In the genomic region with DNA sequence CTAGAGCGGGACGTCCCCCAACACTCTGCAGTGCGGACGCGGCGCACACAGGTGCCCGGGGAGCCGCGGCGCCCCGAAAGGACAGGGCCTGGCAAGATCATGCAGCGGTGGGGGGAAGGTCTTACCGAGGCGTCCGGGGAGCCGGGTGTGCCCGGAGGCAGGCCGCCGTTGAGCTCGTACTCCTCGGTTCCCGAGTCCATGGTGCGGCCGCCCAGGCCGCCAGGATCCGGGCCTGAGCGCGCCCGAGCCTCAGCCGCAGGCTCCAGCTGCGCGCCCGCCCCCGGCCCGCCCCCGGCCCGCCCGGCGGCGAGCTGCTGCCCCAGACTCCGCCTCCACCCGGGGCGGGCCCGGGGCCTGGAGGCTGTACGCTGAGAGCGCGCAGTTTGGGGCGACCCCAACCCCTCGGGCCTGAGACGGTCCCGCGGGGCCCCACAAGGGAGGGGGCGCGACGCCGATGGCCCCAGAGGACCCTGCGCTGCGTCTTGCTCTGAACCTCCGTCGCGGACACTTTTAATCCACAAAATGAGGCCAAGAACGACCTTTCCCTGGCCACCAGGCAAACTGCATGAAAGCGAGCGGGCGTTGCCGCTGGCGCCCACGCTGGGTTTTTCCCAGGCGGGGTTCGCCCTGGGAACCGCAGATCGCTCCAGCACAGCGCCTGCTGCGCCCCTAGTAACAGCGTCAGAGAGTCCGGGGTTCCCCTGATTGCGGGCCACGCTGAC, we compare ENCODE assay signal across 8 cellular contexts. TPM values are rescaled to one million over a fixed set of nuclear protein-coding genes. Genes with fewer than 3 reads are reported as not detected.
DNase-seq lines count a peak whose midpoint lies in the region; ATAC-seq and TF ChIP-seq lines count a peak whose summit lies in the region.

A gene with protein sequence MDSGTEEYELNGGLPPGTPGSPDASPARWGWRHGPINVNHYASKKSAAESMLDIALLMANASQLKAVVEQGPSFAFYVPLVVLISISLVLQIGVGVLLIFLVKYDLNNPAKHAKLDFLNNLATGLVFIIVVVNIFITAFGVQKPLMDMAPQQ (minus strand): TSS at position 234 of the 722 bp plus-strand sequence. CDS start 34 bp downstream, at position 200.

- peak within 1 kb of the TSS; percentile 65 for H2BK120ac ChIP-seq in trophoblast cell (ENCODE audit: insufficient read depth, low read length, poor library complexity)

- peaks cover 19 to 20% of the 10 kb centered on the region in 2 experiments for H3K4me1 ChIP-seq in trophoblast cell (ENCODE audit: control insufficient read depth in 1 of 2, insufficient read depth in 2 of 2, low read length in 2 of 2)
- H3K4me1 ChIP-seq in transverse colon = peaks cover 43 to 61% (median 53%) of the 10 kb centered on the region in 4 donors

- H3K14ac ChIP-seq in trophoblast cell (ENCODE audit: low read length) = peak within 1 kb of the TSS; percentile 90

- peak within 1 kb of the TSS; percentile 44 for H2BK5ac ChIP-seq in trophoblast cell (ENCODE audit: low read depth, low read length, poor library complexity)

- peak within 1 kb of the TSS; percentile 84 for H4K91ac ChIP-seq in trophoblast cell (ENCODE audit: low read depth, low read length)

- TF ChIP-seq CTCF in transverse colon (IDR thresholded peaks at IDR 0.05) = peak in 1 of 5 experiments; percentile 37

- DNase-seq in COR-L47 (lab: John Stamatoyannopoulos, UW) = peak; percentile 66
- peak; percentile 62 for DNase-seq in SK-MEL-5 (ENCODE audit: low read depth, low spot score)
- peak; percentile 92 for DNase-seq in Right ventricle myocardium inferior (ENCODE audit: missing footprints)
- peak; percentile 74 to 87 for DNase-seq in trophoblast cell
- peak; percentile 79 for DNase-seq in transverse colon

- H2AK5ac ChIP-seq in trophoblast cell (ENCODE audit: low read length) = no peak within 1 kb of the TSS

- H3K9me3 Mint-ChIP-seq in activated naive CD4-positive, alpha-beta T cell treated with anti-CD3 and anti-CD28 coated beads, Interleukin-2, amount 50 U/mL, for 24 hours = no peaks in the 10 kb centered on the region

- intact Hi-C loops in Right ventricle myocardium inferior (cut with DNase I) (loop anchor here (5.0 kb wide), 1 partner anchor 37 kb away; a partner anchor contains a TSS), transverse colon (cut with DNase I; ENCODE audit: low total_unique reads) (no loop called here)

- H3K36me3 ChIP-seq in trophoblast cell (ENCODE audit: control insufficient read depth in 1 of 2, insufficient read depth in 2 of 2, low read length in 2 of 2) (no peaks in the 10 kb centered on the region), transverse colon (no peaks in the 10 kb centered on the region)

- WGBS in trophoblast cell (ENCODE audit: extremely low coverage, insufficient coverage, insufficient read length) = no CpG with 5 or more reads among the region's 78 CpGs
- WGBS in transverse colon (ENCODE audit: low coverage in 1 of 2), 2 donors = 0% methylated on average over 7 of the region's 78 CpGs; no CpG with 5 or more reads in 1 of the 2 donors

- TF ChIP-seq EP300 in transverse colon (IDR thresholded peaks at IDR 0.05; ENCODE audit: low read depth) = no peak

- H3K4me1 Mint-ChIP-seq in activated naive CD4-positive, alpha-beta T cell treated with anti-CD3 and anti-CD28 coated beads, Interleukin-2, amount 50 U/mL, for 24 hours = peaks cover 60% of the 10 kb centered on the region

- peak within 1 kb of the TSS; percentile 66 for H4K12ac ChIP-seq in trophoblast cell (ENCODE audit: low read depth, low read length)

- H4K8ac ChIP-seq in trophoblast cell (ENCODE audit: low read depth, low read length) = peak within 1 kb of the TSS; percentile 78

- H3K18ac ChIP-seq in trophoblast cell (ENCODE audit: low read length) = peak within 1 kb of the TSS; percentile 91

- H3K9ac ChIP-seq in trophoblast cell (ENCODE audit: low read length) = peak within 1 kb of the TSS; percentile 86

- no peak within 1 kb of the TSS for H3K23ac ChIP-seq in trophoblast cell (ENCODE audit: low read length)

- H3K27ac Mint-ChIP-seq in activated naive CD4-positive, alpha-beta T cell treated with anti-CD3 and anti-CD28 coated beads, Interleukin-2, amount 50 U/mL, for 24 hours = peak within 1 kb of the TSS; percentile 95

- ATAC-seq in GM19324 (IDR thresholded peaks at IDR 0.05; ENCODE audit: low FRiP score, unreplicated experiment) (peak; percentile 72), HG03460 (IDR thresholded peaks at IDR 0.05; ENCODE audit: unreplicated experiment) (peak; percentile 61), Right ventricle myocardium inferior (peak; percentile 87)

- H3K4me3 ChIP-seq in trophoblast cell (ENCODE audit: low read depth, low read length) (peak within 1 kb of the TSS; percentile 86), transverse colon (peak within 1 kb of the TSS; percentile 66 to 77 (median 72))

- H2AFZ ChIP-seq in trophoblast cell (ENCODE audit: insufficient read depth, low read length, poor library complexity) = peak within 1 kb of the TSS; percentile 61

- H3K4ac ChIP-seq in trophoblast cell (ENCODE audit: low read depth, low read length) = peak within 1 kb of the TSS; percentile 56

- peak within 1 kb of the TSS; percentile 9 for H2BK12ac ChIP-seq in trophoblast cell (ENCODE audit: low read length)

- H3K4me3 Mint-ChIP-seq in activated naive CD4-positive, alpha-beta T cell treated with anti-CD3 and anti-CD28 coated beads, Interleukin-2, amount 50 U/mL, for 24 hours = peak within 1 kb of the TSS; percentile 93

- TF ChIP-seq POLR2A in transverse colon (IDR thresholded peaks at IDR 0.05) = peak; percentile 90

- peaks cover 17% of the 10 kb centered on the region for H3K79me1 ChIP-seq in trophoblast cell (ENCODE audit: low read length)

- H3K27me3 Mint-ChIP-seq in activated naive CD4-positive, alpha-beta T cell treated with anti-CD3 and anti-CD28 coated beads, Interleukin-2, amount 50 U/mL, for 24 hours = no peaks in the 10 kb centered on the region

- H3K4me2 ChIP-seq in trophoblast cell (ENCODE audit: low read length) = peak within 1 kb of the TSS; percentile 94

- in situ Hi-C loops in SK-MEL-5 (cut with HindIII; ENCODE audit: low pct_unique_long_range_greater_than_20kb, low sequenced_read_pairs) = no loop called here
- in situ Hi-C loops in transverse colon (cut with MboI; ENCODE audit: low pct_ligation_motif_present in 1 of 4, low pct_unique_long_range_greater_than_20kb in 1 of 4, low sequenced_read_pairs in 3 of 4) = no loop called here

- H3K79me2 ChIP-seq in trophoblast cell (ENCODE audit: control insufficient read depth, insufficient read depth, low read length, poor library complexity) = peaks cover 10% of the 10 kb centered on the region

- H3K27ac ChIP-seq in trophoblast cell (ENCODE audit: low read depth, low read length) (peak within 1 kb of the TSS; percentile 52), transverse colon (peak within 1 kb of the TSS; percentile 95 to 100 (median 96))

- H3K27me3 ChIP-seq in trophoblast cell (ENCODE audit: insufficient read depth, low read length) (no peaks in the 10 kb centered on the region), transverse colon (no peaks in the 10 kb centered on the region)

- no peaks in the 10 kb centered on the region for H3K36me3 Mint-ChIP-seq in activated naive CD4-positive, alpha-beta T cell treated with anti-CD3 and anti-CD28 coated beads, Interleukin-2, amount 50 U/mL, for 24 hours

- H3K9me3 ChIP-seq in trophoblast cell (ENCODE audit: insufficient read depth, low read depth, low read length) (peaks cover 5% of the 10 kb centered on the region), transverse colon (no peaks in the 10 kb centered on the region)

RNA-seq across cellular contexts. Expression of the gene that starts here (rescaled TPM):
- 75.9 and 81.3 TPM in 2 replicates for total RNA-seq in SK-MEL-5 (2014; rRNA removed; shearing (Covaris generic))
- 200 and 208 TPM in 2 replicates for polyA plus RNA-seq in SK-MEL-5 (2015; cell fraction: cytosol; rRNA removed)
- 36.2 and 50.2 TPM in 2 replicates for polyA plus RNA-seq in SK-MEL-5 (2015; cell fraction: nucleus; rRNA removed)
- 55.5 TPM for total RNA-seq in Right ventricle myocardium inferior
- polyA plus RNA-seq in trophoblast cell (2013) = 52.0 and 52.5 TPM in 2 replicates
- 10 to 100 TPM; 29.5 to 67.7 (median 38.5) TPM for total RNA-seq in transverse colon

Comparison
In these comparisons a context has a peak if more than half of its experiments do, and no peak if none do; other contexts are left out.
1. Peak in every context shown above with its lines: DNase-seq, ATAC-seq, H3K4me3 ChIP-seq and H3K27ac ChIP-seq.